Comparison of ENCODE assay signal across 26 cellular contexts in genomic region chr1:158272681-158273080, GRCh38. TPM values are rescaled to one million over a fixed set of nuclear protein-coding genes. Genes with fewer than 3 reads are reported as not detected.
"Had no signal": no experiment of that assay in that cellular context is flagged by ENCODE, and none has a peak within 500 bp of the region (broad histone marks: within the 10 kb centered on the region; RNA-seq: fewer than 3 reads in every experiment).

No MANE protein-coding gene starts in this region.

- FAIRE-seq: RCC 7860 had no signal

- ATAC-seq: activated CD4-positive, CD25-positive, alpha-beta regulatory T cell treated with anti-CD3 and anti-CD28 coated beads, Interleukin-2, amount 50 U/mL, for 24 hours; activated CD8-positive, alpha-beta T cell treated with anti-CD3 and anti-CD28 coated beads for 36 hours; T-cell had no signal

- DNase-seq: activated CD4-positive, alpha-beta T cell treated with anti-CD3 and anti-CD28 coated beads for 4 hours; activated CD8-positive, alpha-beta memory T cell treated with anti-CD3 and anti-CD28 coated beads, Interleukin-2, amount 50 U/mL, for 48 hours; activated CD8-positive, alpha-beta T cell treated with anti-CD3 and anti-CD28 coated beads for 36 hours; activated naive CD4-positive, alpha-beta T cell; activated T-cell treated with anti-CD3 and anti-CD28 coated beads, Interleukin-2, amount 50 U/mL, for 1 hour; aorta; central memory CD4-positive, alpha-beta T cell; KG1; MM.1S; NCI-H1417; NCI-H1930; NCI-H345; NCI-H510A; NCI-H526 treated with DMSO at 0.1 percent for 48 hours; NCI-H82; SHP77; T-cell; T-helper 2 cell; T1000; WERI-Rb-1 had no signal

- H3K4me3 ChIP-seq: breast epithelium, coronary artery, SK-N-MC had no signal

- H3K27me3 ChIP-seq: breast epithelium had no signal

- H3K36me3 ChIP-seq: breast epithelium, WERI-Rb-1 had no signal

- H3K27ac ChIP-seq: breast epithelium, coronary artery, SK-N-MC, WERI-Rb-1 had no signal

- H3K4me1 ChIP-seq: breast epithelium had no signal

RNA-seq across cellular contexts. Expression of gene CD1C, which starts 17.0 kb away (rescaled TPM):
- total RNA-seq: chondrocyte had no signal

RNA-seq across cellular contexts. Expression of gene CD1A, which starts 18.5 kb away (rescaled TPM):
- total RNA-seq: aorta, breast epithelium, chondrocyte had no signal

RNA-seq across cellular contexts. Expression of gene CD1B, which starts 58.6 kb away (rescaled TPM):
- total RNA-seq: activated CD8-positive, alpha-beta T cell treated with anti-CD3 and anti-CD28 coated beads for 36 hours; aorta; breast epithelium; chondrocyte; T-cell had no signal
- polyA plus RNA-seq: aorta had no signal
